8 cellular contexts compared by ENCODE assay signal in the genomic region with DNA sequence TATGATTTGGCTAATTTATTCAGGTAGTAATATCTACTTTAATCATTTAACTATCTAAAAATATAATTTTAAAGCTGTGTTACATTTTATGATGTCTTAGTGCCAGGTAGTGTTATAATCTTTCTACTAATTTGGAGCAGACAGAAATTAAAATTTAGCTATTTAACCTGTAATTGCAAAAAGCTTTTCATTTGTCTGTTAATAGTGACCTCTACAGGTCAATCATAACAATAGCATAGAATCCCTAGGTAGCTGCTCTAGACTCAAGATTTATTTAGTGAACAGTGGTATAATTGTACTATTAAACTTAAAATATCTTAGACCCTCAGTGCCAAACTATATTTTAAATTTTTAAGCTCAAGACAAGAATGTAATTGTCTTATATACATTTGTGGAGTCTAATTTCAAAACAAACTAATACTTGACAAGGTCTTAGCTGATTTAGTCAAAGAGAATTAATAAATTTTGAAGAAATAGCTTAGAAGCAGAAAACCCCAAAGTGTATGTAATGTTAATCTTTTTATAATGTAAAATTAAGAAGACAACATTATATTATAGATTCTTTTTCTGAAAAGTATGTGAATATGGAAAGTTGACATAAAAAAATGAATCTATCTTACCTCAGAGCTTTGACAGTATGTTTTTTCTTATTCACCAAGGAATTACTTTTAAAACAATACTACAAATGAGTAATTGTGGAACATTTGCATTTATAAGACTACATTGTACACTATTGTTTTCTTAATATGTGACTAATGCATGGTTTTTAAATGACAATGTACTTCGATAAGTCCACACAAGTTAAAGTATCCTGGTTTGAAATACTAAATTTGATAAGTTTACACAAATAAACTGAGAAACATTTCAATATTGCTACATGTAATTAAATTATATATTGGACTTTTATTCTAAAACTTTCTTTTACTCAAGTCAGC.
DNase-seq lines count a peak whose midpoint lies in the region; ATAC-seq and TF ChIP-seq lines count a peak whose summit lies in the region.

No MANE protein-coding gene starts in this region.

- TF ChIP-seq CTCF in left ventricle myocardium inferior (IDR thresholded peaks at IDR 0.05; ENCODE audit: borderline replicate concordance), result peak; percentile 61
- TF ChIP-seq CTCF in kidney epithelial cell (IDR thresholded peaks at IDR 0.05; ENCODE audit: insufficient read depth, low read length, poor library complexity, severe bottlenecking), result peak; percentile 50

- ATAC-seq in left cardiac atrium, result no peak
- ATAC-seq in HG03565 (IDR thresholded peaks at IDR 0.05; ENCODE audit: unreplicated experiment), result peak; percentile 81
- ATAC-seq in HG03135 (IDR thresholded peaks at IDR 0.05; ENCODE audit: unreplicated experiment), result no peak
- no peak for ATAC-seq in HG03097 (IDR thresholded peaks at IDR 0.05; ENCODE audit: low FRiP score, unreplicated experiment)
- no peak for ATAC-seq in HG02610 (IDR thresholded peaks at IDR 0.05; ENCODE audit: unreplicated experiment)

- no peak overlapping the region for H3K4me3 ChIP-seq in left ventricle myocardium inferior
- H3K4me3 ChIP-seq in kidney epithelial cell (ENCODE audit: low read depth, low read length), result no peak overlapping the region

- H3K36me3 ChIP-seq in left ventricle myocardium inferior, result no peaks in the 10 kb centered on the region
- H3K36me3 ChIP-seq in kidney epithelial cell (ENCODE audit: control insufficient read depth, insufficient read depth, low read length), result no peaks in the 10 kb centered on the region

- H3K9me3 ChIP-seq in left ventricle myocardium inferior (replicated peaks), result no peaks in the 10 kb centered on the region

- H3K27me3 ChIP-seq in left ventricle myocardium inferior (ENCODE audit: low read depth), result no peaks in the 10 kb centered on the region
- peaks cover 2% of the 10 kb centered on the region for H3K27me3 ChIP-seq in kidney epithelial cell (ENCODE audit: control insufficient read depth, insufficient read depth, low read length)

- intact Hi-C loops in left ventricle myocardium inferior (cut with micrococcal nuclease), result no loop called here
- intact Hi-C loops in left cardiac atrium (cut with DNase I), result no loop called here

- no peak overlapping the region for H3K27ac ChIP-seq in left ventricle myocardium inferior (replicated peaks)

- H3K4me1 ChIP-seq in left ventricle myocardium inferior, result no peaks in the 10 kb centered on the region

- DNase-seq in left ventricle myocardium inferior, result no peak
- DNase-seq in left cardiac atrium, result no peak
- DNase-seq in SW480 (ENCODE audit: low spot score), result peak; percentile 35
- DNase-seq in kidney epithelial cell (ENCODE audit: low read depth), result no peak
